8 cellular contexts compared by ENCODE assay signal in genomic region chr17:50269477-50270429, GRCh38. TPM values are rescaled to one million over a fixed set of nuclear protein-coding genes. Genes with fewer than 3 reads are reported as not detected.
DNase-seq lines count a peak whose midpoint lies in the region; ATAC-seq and TF ChIP-seq lines count a peak whose summit lies in the region.

No MANE protein-coding gene starts in this region.

- H3K27me3 Mint-ChIP-seq in activated CD8-positive, alpha-beta T cell treated with anti-CD3 and anti-CD28 coated beads, Interleukin-2, amount 10 ng/mL, durations not matched to agents 7 days and 5 days (ENCODE audit: low read depth): peaks cover 18% of the 10 kb centered on the region

- H3K27ac Mint-ChIP-seq in activated CD8-positive, alpha-beta T cell treated with anti-CD3 and anti-CD28 coated beads, Interleukin-2, amount 10 ng/mL, durations not matched to agents 7 days and 5 days: no peak overlapping the region

- H3K36me3 ChIP-seq in BJ (ENCODE audit: control insufficient read depth, insufficient read depth, low read length) (no peaks in the 10 kb centered on the region), GM23248 (ENCODE audit: low read depth) (no peaks in the 10 kb centered on the region), muscle layer of colon (ENCODE audit: insufficient read depth, low read length) (no peaks in the 10 kb centered on the region)

- no peak for DNase-seq in BJ (ENCODE audit: low read depth)
- DNase-seq in GM23248: peak; percentile 88
- DNase-seq in NCI-H748 (lab: John Stamatoyannopoulos, UW; ENCODE audit: unreplicated experiment): peak; percentile 51
- peak; percentile 80 for DNase-seq in activated CD8-positive, alpha-beta T cell treated with anti-CD3 and anti-CD28 coated beads, Interleukin-2, amount 10 ng/mL, durations not matched to agents 7 days and 5 days
- DNase-seq in epithelial cell of proximal tubule (ENCODE audit: low read depth): no peak
- DNase-seq in stimulated activated CD8-positive, alpha-beta memory T cell treated with anti-CD3 and anti-CD28 coated beads, Interleukin-7, amount 100 ng/mL, for 48 hours (ENCODE audit: extremely low read depth in 1 of 2, low read depth in 1 of 2): peak; percentile 9 to 55

- H3K4me1 Mint-ChIP-seq in activated CD8-positive, alpha-beta T cell treated with anti-CD3 and anti-CD28 coated beads, Interleukin-2, amount 10 ng/mL, durations not matched to agents 7 days and 5 days (ENCODE audit: low read depth): peaks cover 18% of the 10 kb centered on the region

- no peaks in the 10 kb centered on the region for H4K20me1 ChIP-seq in GM23248 (ENCODE audit: insufficient read depth)

- POLR2A ChIA-PET in BJ (lab: Charles Lee): interaction anchor here (0.6 to 11.4 kb wide), 14 partner anchors 20 to 100 kb away, joined by 3 to 286 read pairs (median 8); partner anchors contain the start of gene COL1A1
- POLR2A ChIA-PET in activated CD8-positive, alpha-beta T cell treated with anti-CD3 and anti-CD28 coated beads, Interleukin-2, amount 10 ng/mL, durations not matched to agents 7 days and 5 days (lab: Charles Lee): no interaction called here

- H3K4me3 Mint-ChIP-seq in activated CD8-positive, alpha-beta T cell treated with anti-CD3 and anti-CD28 coated beads, Interleukin-2, amount 10 ng/mL, durations not matched to agents 7 days and 5 days: no peak overlapping the region

- H3K9me2 ChIP-seq in GM23248 (ENCODE audit: insufficient read depth): no peaks in the 10 kb centered on the region

- TF ChIP-seq CTCF in BJ (IDR thresholded peaks at IDR 0.05; ENCODE audit: insufficient read depth, low read depth, low read length): peak; percentile 91
- peak; percentile 88 for TF ChIP-seq CTCF in epithelial cell of proximal tubule (conservative IDR thresholded peaks at IDR 0.05; ENCODE audit: low read depth, low read length)

- ATAC-seq in activated CD8-positive, alpha-beta T cell treated with anti-CD3 and anti-CD28 coated beads, Interleukin-2, amount 10 ng/mL, durations not matched to agents 7 days and 5 days: peak; percentile 82
- ATAC-seq in GM21825 (IDR thresholded peaks at IDR 0.05; ENCODE audit: unreplicated experiment): no peak

- H3K27ac ChIP-seq in GM23248 (peak overlapping the region; percentile 89), muscle layer of colon (ENCODE audit: low read depth, low read length) (peak overlapping the region; percentile 70)

- peaks cover 76% of the 10 kb centered on the region for H3K4me1 ChIP-seq in GM23248 (ENCODE audit: insufficient read depth)
- H3K4me1 ChIP-seq in muscle layer of colon (ENCODE audit: insufficient read depth, low read length): peaks cover 69% of the 10 kb centered on the region

- H3K36me3 Mint-ChIP-seq in activated CD8-positive, alpha-beta T cell treated with anti-CD3 and anti-CD28 coated beads, Interleukin-2, amount 10 ng/mL, durations not matched to agents 7 days and 5 days (ENCODE audit: low read depth): no peaks in the 10 kb centered on the region

- CTCF ChIA-PET in BJ (lab: Yijun Ruan, JAX): interaction anchor here (0.7 to 18.7 kb wide), 21 partner anchors 9 to 125 kb away, joined by 3 to 515 read pairs (median 6); partner anchors contain the start of genes COL1A1 and SGCA
- CTCF ChIA-PET in activated CD8-positive, alpha-beta T cell treated with anti-CD3 and anti-CD28 coated beads, Interleukin-2, amount 10 ng/mL, durations not matched to agents 7 days and 5 days (lab: Charles Lee): interaction anchor here (0.7 to 12.6 kb wide), 12 partner anchors 8 to 108 kb away, joined by 3 to 191 read pairs (median 4); partner anchors contain the start of gene COL1A1

- WGBS in GM23248 (ENCODE audit: low coverage in 1 of 2, low lambda C conversion rate in 2 of 2, missing lambda C conversion rate in 2 of 2), 2 experiments: 36 to 47% methylated on average over 14 to 16 of the region's 16 CpGs

- no peaks in the 10 kb centered on the region for H3K9me3 Mint-ChIP-seq in activated CD8-positive, alpha-beta T cell treated with anti-CD3 and anti-CD28 coated beads, Interleukin-2, amount 10 ng/mL, durations not matched to agents 7 days and 5 days (ENCODE audit: insufficient read depth)

- H3K9me3 ChIP-seq in GM23248 (ENCODE audit: low read depth): no peaks in the 10 kb centered on the region
- no peaks in the 10 kb centered on the region for H3K9me3 ChIP-seq in muscle layer of colon (ENCODE audit: low read length)

- no peak overlapping the region for H2AFZ ChIP-seq in GM23248

- H3K27me3 ChIP-seq in BJ (ENCODE audit: control insufficient read depth, insufficient read depth, low read length) (no peaks in the 10 kb centered on the region), GM23248 (replicated peaks; ENCODE audit: insufficient read depth) (no peaks in the 10 kb centered on the region), muscle layer of colon (ENCODE audit: control insufficient read depth in 1 of 2, insufficient read depth in 2 of 2, low read length in 2 of 2) (no peaks in the 10 kb centered on the region)

- in situ Hi-C loops in GM23248 (cut with MboI): loop anchor here (5.0 kb wide), 1 partner anchor 97 kb away; no protein-coding TSS in a partner anchor

- H3K4me3 ChIP-seq in BJ (ENCODE audit: low read depth, low read length) (peak overlapping the region; percentile 41), GM23248 (peak overlapping the region; percentile 46), epithelial cell of proximal tubule (ENCODE audit: low read depth, low read length) (no peak overlapping the region), muscle layer of colon (ENCODE audit: low read depth in 1 of 2, low read length in 2 of 2) (peak overlapping the region in 1 of 2 donors; percentile 13)

- peak overlapping the region; percentile 90 for H3K9ac ChIP-seq in GM23248
- peak overlapping the region; percentile 16 for H3K9ac ChIP-seq in muscle layer of colon (ENCODE audit: low read length)

- H3F3A ChIP-seq in GM23248 (ENCODE audit: insufficient read depth): peaks cover 16% of the 10 kb centered on the region

- H3K79me2 ChIP-seq in GM23248 (ENCODE audit: insufficient read depth): peaks cover 76% of the 10 kb centered on the region

- peak overlapping the region; percentile 64 for H3K4me2 ChIP-seq in GM23248 (ENCODE audit: unreplicated experiment)

RNA-seq across cellular contexts. Expression of gene TMEM92, which starts 4.5 kb away (rescaled TPM):
- 0.58 and 0.67 TPM in 2 replicates for polyA plus RNA-seq in BJ (2011; rRNA removed)
- 0.10 and 0.33 TPM in 2 replicates for polyA minus RNA-seq in BJ (2011; rRNA and poly(A)+ RNA removed)
- total RNA-seq in GM23248 (2014; rRNA removed; shearing (Covaris generic)): 0.32 TPM in 1 of 2 replicates, not detected in the other
- 0.61 TPM in 1 of 2 replicates, not detected in the other for polyA plus RNA-seq in GM23248 (2016; fragmentation: Nextera tagmentation; extraction: Ambion mirVana)
- total RNA-seq in activated CD8-positive, alpha-beta T cell treated with anti-CD3 and anti-CD28 coated beads, Interleukin-2, amount 10 ng/mL, durations not matched to agents 7 days and 5 days: not detected
- 2.7 and 13.2 TPM in 2 replicates for total RNA-seq in epithelial cell of proximal tubule

Comparison
In these comparisons a context has a peak if more than half of its experiments do, and no peak if none do; other contexts are left out.
1. DNase-seq: peak in GM23248 (single experiment), NCI-H748 (single experiment), activated CD8-positive, alpha-beta T cell treated with anti-CD3 and anti-CD28 coated beads, Interleukin-2, amount 10 ng/mL, durations not matched to agents 7 days and 5 days (single experiment) and stimulated activated CD8-positive, alpha-beta memory T cell treated with anti-CD3 and anti-CD28 coated beads, Interleukin-7, amount 100 ng/mL, for 48 hours (2 of 2); none in BJ (single experiment) and epithelial cell of proximal tubule (single experiment).